ENCODE assay signal across 16 cellular contexts in genomic region chr18:24326211-24326610, GRCh38.
"Had no signal": no experiment of that assay in that cellular context is flagged by ENCODE, and none has a peak within 500 bp of the region (broad histone marks: within the 10 kb centered on the region; RNA-seq: fewer than 3 reads in every experiment).

No MANE protein-coding gene starts in this region.

- ATAC-seq: effector memory CD8-positive, alpha-beta T cell; gastroesophageal sphincter; left colon; naive thymus-derived CD8-positive, alpha-beta T cell; psoas muscle had no signal

- H2AFZ ChIP-seq: hepatocyte had no signal

- H3K79me2 ChIP-seq: hepatocyte had no signal

- H3K36me3 ChIP-seq: esophagus muscularis mucosa, gastroesophageal sphincter, sigmoid colon had no signal

- H3K27ac ChIP-seq: epithelial cell of prostate, esophagus muscularis mucosa, gastroesophageal sphincter, hepatocyte, neutrophil, psoas muscle, sigmoid colon had no signal

- H3K9me3 ChIP-seq: esophagus muscularis mucosa, gastroesophageal sphincter, neutrophil, psoas muscle, sigmoid colon had no signal

- DNase-seq: effector memory CD8-positive, alpha-beta T cell; kidney; left colon; mammary epithelial cell; naive thymus-derived CD8-positive, alpha-beta T cell; psoas muscle; retina; sigmoid colon; small intestine; stimulated activated CD4-positive, alpha-beta T cell treated with anti-CD3 and anti-CD28 coated beads, Interleukin-12 subunit alpha, Interleukin-12 subunit beta, amount 100 ng/mL, for 4 hours; stimulated activated naive CD4-positive, alpha-beta T cell treated with Interleukin-2 at 50 U/mL for 16 hours had no signal

- H3K4me2 ChIP-seq: hepatocyte had no signal

- H3K4me1 ChIP-seq: psoas muscle had no signal

- H3K4me3 ChIP-seq: esophagus muscularis mucosa, gastroesophageal sphincter, hepatocyte, psoas muscle, sigmoid colon had no signal
